9 cellular contexts compared by ENCODE assay signal in genomic region chr9:112377684-112378344, GRCh38. TPM values are rescaled to one million over a fixed set of nuclear protein-coding genes. Genes with fewer than 3 reads are reported as not detected.
DNase-seq lines count a peak whose midpoint lies in the region; ATAC-seq and TF ChIP-seq lines count a peak whose summit lies in the region.
"Had no signal": no experiment of that assay in that cellular context is flagged by ENCODE, and none has a peak within 500 bp of the region (broad histone marks: within the 10 kb centered on the region; RNA-seq: fewer than 3 reads in every experiment).

No MANE protein-coding gene starts in this region.

- H3K9me3 Mint-ChIP-seq in T-helper 1 cell treated with Interleukin-12 subunit alpha and Interleukin-12 subunit beta and Interleukin-4 antibody, amounts not matched to agents 30 μg/mL and 1 μg/mL, for 36 hours = no peaks in the 10 kb centered on the region

- peak overlapping the region; percentile 84 for H3K4me2 ChIP-seq in smooth muscle cell

- no peaks in the 10 kb centered on the region for H3K36me3 ChIP-seq in smooth muscle cell (ENCODE audit: low read depth)

- ATAC-seq in T-helper 17 cell (no peak), GM18498 (IDR thresholded peaks at IDR 0.05; ENCODE audit: unreplicated experiment) (no peak), HG03196 (IDR thresholded peaks at IDR 0.05; ENCODE audit: unreplicated experiment) (no peak)

- H3K4me1 Mint-ChIP-seq in T-helper 1 cell treated with Interleukin-12 subunit alpha and Interleukin-12 subunit beta and Interleukin-4 antibody, amounts not matched to agents 30 μg/mL and 1 μg/mL, for 36 hours (ENCODE audit: low read depth) = peaks cover 36% of the 10 kb centered on the region
- H3K4me1 Mint-ChIP-seq in T-helper 17 cell = peaks cover 43% of the 10 kb centered on the region

- H3K27ac Mint-ChIP-seq in T-helper 1 cell treated with Interleukin-12 subunit alpha and Interleukin-12 subunit beta and Interleukin-4 antibody, amounts not matched to agents 30 μg/mL and 1 μg/mL, for 36 hours = peak overlapping the region; percentile 29
- peak overlapping the region; percentile 97 for H3K27ac Mint-ChIP-seq in T-helper 17 cell

- H3F3A ChIP-seq in smooth muscle cell (ENCODE audit: low read depth) = peaks cover 5% of the 10 kb centered on the region

- no peak overlapping the region for H3K9ac ChIP-seq in smooth muscle cell (ENCODE audit: low read depth)

- TF ChIP-seq CTCF in foreskin fibroblast (IDR thresholded peaks at IDR 0.05; ENCODE audit: low read depth, low read length) (no peak), smooth muscle cell (IDR thresholded peaks at IDR 0.05; ENCODE audit: borderline replicate concordance, insufficient read depth, poor library complexity, severe bottlenecking) (no peak), GM20000 (IDR thresholded peaks at IDR 0.05; ENCODE audit: extremely low read depth, missing control alignments) (no peak)

- no peak overlapping the region for H3K27ac ChIP-seq in smooth muscle cell (ENCODE audit: low read depth)

- no peaks in the 10 kb centered on the region for H3K27me3 ChIP-seq in smooth muscle cell (ENCODE audit: low read depth)

- peak overlapping the region; percentile 95 for H3K4me3 Mint-ChIP-seq in T-helper 1 cell treated with Interleukin-12 subunit alpha and Interleukin-12 subunit beta and Interleukin-4 antibody, amounts not matched to agents 30 μg/mL and 1 μg/mL, for 36 hours
- H3K4me3 Mint-ChIP-seq in T-helper 17 cell = peak overlapping the region; percentile 100

- no peaks in the 10 kb centered on the region for H3K79me2 ChIP-seq in smooth muscle cell (ENCODE audit: low read depth)

- peaks cover 7% of the 10 kb centered on the region for H4K20me1 ChIP-seq in smooth muscle cell (ENCODE audit: low read depth)

- no peaks in the 10 kb centered on the region for H3K9me3 ChIP-seq in T-helper 17 cell (ENCODE audit: control insufficient read depth, low read length, poor library complexity, severe bottlenecking)
- no peaks in the 10 kb centered on the region for H3K9me3 ChIP-seq in smooth muscle cell (replicated peaks; ENCODE audit: low read depth)

- no peaks in the 10 kb centered on the region for H3K27me3 Mint-ChIP-seq in T-helper 1 cell treated with Interleukin-12 subunit alpha and Interleukin-12 subunit beta and Interleukin-4 antibody, amounts not matched to agents 30 μg/mL and 1 μg/mL, for 36 hours (ENCODE audit: low read depth)
- no peaks in the 10 kb centered on the region for H3K27me3 Mint-ChIP-seq in T-helper 17 cell

- DNase-seq in T-helper 1 cell = no peak
- no peak for DNase-seq in T-helper 17 cell
- DNase-seq in foreskin fibroblast = no peak
- DNase-seq in smooth muscle cell (lab: John Stamatoyannopoulos, UW; ENCODE audit: unreplicated experiment) = no peak
- no peak for DNase-seq in GM20000 (ENCODE audit: low spot score)
- DNase-seq: amniotic stem cell had no signal

- no peak overlapping the region for H2AFZ ChIP-seq in smooth muscle cell (ENCODE audit: low read depth)

- WGBS in smooth muscle cell (ENCODE audit: low lambda C conversion rate) = 98% methylated on average over 1 of the region's 1 CpG

- H3K36me3 Mint-ChIP-seq in T-helper 1 cell treated with Interleukin-12 subunit alpha and Interleukin-12 subunit beta and Interleukin-4 antibody, amounts not matched to agents 30 μg/mL and 1 μg/mL, for 36 hours (ENCODE audit: low read depth) = peaks cover 10% of the 10 kb centered on the region
- peaks cover 5% of the 10 kb centered on the region for H3K36me3 Mint-ChIP-seq in T-helper 17 cell (ENCODE audit: low read depth)

- H3K4me1 ChIP-seq in smooth muscle cell (ENCODE audit: low read depth) = peaks cover 14% of the 10 kb centered on the region

- H3K4me3 ChIP-seq in foreskin fibroblast (ENCODE audit: low read depth in 1 of 2, low read length in 2 of 2) (peak overlapping the region; percentile 82 to 96), smooth muscle cell (peak overlapping the region; percentile 82)

RNA-seq across cellular contexts. Expression of gene HSDL2, which starts 2.1 kb away (rescaled TPM):
- total RNA-seq in T-helper 17 cell (10 to 100 TPM in 1 of 2 donors, 1 to 10 TPM in 1; 7.9 to 10.1 TPM), smooth muscle cell (18.7 and 19.4 TPM in 2 replicates)
- 8.7 and 13.6 TPM in 2 replicates for polyA plus RNA-seq in smooth muscle cell

RNA-seq across cellular contexts. Expression of gene PTBP3, which starts 44.4 kb away (rescaled TPM):
- total RNA-seq in T-helper 17 cell = 100 to 1,000 TPM; 132 to 140 TPM
- total RNA-seq in smooth muscle cell = 51.5 and 53.2 TPM in 2 replicates
- 9.5 and 14.7 TPM in 2 replicates for polyA plus RNA-seq in smooth muscle cell
